ENCODE assay signal across 32 cellular contexts in the genomic region with DNA sequence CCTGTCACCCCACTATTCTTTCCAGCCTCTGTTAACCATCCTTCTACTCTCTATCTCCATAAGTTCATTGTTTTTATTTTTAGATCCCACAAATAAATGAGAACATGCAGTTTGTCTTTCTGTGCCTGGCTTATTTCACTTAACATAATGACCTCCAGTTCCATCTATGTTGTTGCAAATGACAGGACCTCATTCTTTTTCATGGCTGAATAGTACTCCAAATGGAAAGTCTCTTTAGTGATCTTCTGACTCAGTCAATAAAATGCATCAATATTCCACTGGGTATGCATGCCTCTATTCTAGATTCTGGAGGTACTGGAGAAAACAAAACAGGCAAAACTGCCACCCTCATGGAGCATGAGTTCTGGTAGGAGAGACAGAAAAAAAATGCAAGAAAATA.
"Had no signal": no experiment of that assay in that cellular context is flagged by ENCODE, and none has a peak within 500 bp of the region (broad histone marks: within the 10 kb centered on the region; RNA-seq: fewer than 3 reads in every experiment).

No MANE protein-coding gene starts in this region.

- H3K27ac Mint-ChIP-seq: activated B cell treated with CpG ODN at 0.5 μM for 24 hours; activated CD4-positive, alpha-beta memory T cell treated with anti-CD3 and anti-CD28 coated beads for 36 hours; activated naive CD4-positive, alpha-beta T cell treated with anti-CD3 and anti-CD28 coated beads for 36 hours; activated naive CD8-positive, alpha-beta T cell treated with anti-CD3 and anti-CD28 coated beads for 36 hours; activated T-helper 1 cell treated with anti-CD3 and anti-CD28 coated beads, Interleukin-12 subunit alpha, Interleukin-12 subunit beta, Interleukin-2, Interleukin-4 antibody, amounts not matched to agents 30 ng/mL and 10 ng/mL and 1 ng/mL, durations not matched to agents 14 hours and 24 hours and 36 hours had no signal

- H3K36me3 Mint-ChIP-seq: activated CD4-positive, alpha-beta memory T cell treated with anti-CD3 and anti-CD28 coated beads for 36 hours had no signal

- DNase-seq: activated B cell treated with CpG ODN at 0.5 μM for 24 hours; activated CD4-positive, alpha-beta memory T cell treated with anti-CD3 and anti-CD28 coated beads for 36 hours; activated CD4-positive, alpha-beta T cell treated with anti-CD3 and anti-CD28 coated beads for 4 hours; activated CD4-positive, alpha-beta T cell treated with anti-CD3 and anti-CD28 coated beads, Interleukin-2, amount 50 U/mL, for 1 hour; activated CD4-positive, CD25-positive, alpha-beta regulatory T cell treated with anti-CD3 and anti-CD28 coated beads, Interleukin-2, amount 50 U/mL, for 72 hours; activated CD8-positive, alpha-beta memory T cell treated with anti-CD3 and anti-CD28 coated beads, Interleukin-2, amount 50 U/mL, for 4 hours; activated gamma-delta T cell treated with Interleukin-2 at 50 U/mL for 16 hours; activated naive CD4-positive, alpha-beta T cell treated with anti-CD3 and anti-CD28 coated beads for 36 hours; activated naive CD8-positive, alpha-beta T cell treated with anti-CD3 and anti-CD28 coated beads for 36 hours; activated T-cell treated with anti-CD3 and anti-CD28 coated beads for 4 hours; activated T-cell treated with anti-CD3 and anti-CD28 coated beads, Interleukin-2, amount 50 U/mL, for 4 hours; amniotic stem cell; aorta; brain microvascular endothelial cell; central memory CD4-positive, alpha-beta T cell; NCI-H1105; NCI-H1417 treated with DMSO at 0.1 percent for 48 hours; NCI-H1694; NCI-H1930; NCI-H2081 treated with DMSO at 0.1 percent for 48 hours; NCI-H226; NCI-H446 treated with DMSO at 0.1 percent for 48 hours; NCI-H524 treated with DMSO at 0.1 percent for 48 hours; NK-92 treated with Interleukin-12 subunit alpha and Interleukin-12 subunit beta, amount 100 ng/mL, for 24 hours; PC-9; Right ventricle myocardium superior; SW 1271; T-helper 1 cell; T-helper 2 cell; T-helper 9 cell had no signal

- H3K4me3 Mint-ChIP-seq: activated B cell treated with CpG ODN at 0.5 μM for 24 hours; activated CD4-positive, alpha-beta memory T cell treated with anti-CD3 and anti-CD28 coated beads for 36 hours; activated naive CD4-positive, alpha-beta T cell treated with anti-CD3 and anti-CD28 coated beads for 36 hours; activated naive CD8-positive, alpha-beta T cell treated with anti-CD3 and anti-CD28 coated beads for 36 hours; activated T-cell treated with anti-CD3 and anti-CD28 coated beads, Interleukin-2, amount 50 U/mL, for 4 hours; activated T-helper 1 cell treated with anti-CD3 and anti-CD28 coated beads, Interleukin-12 subunit alpha, Interleukin-12 subunit beta, Interleukin-2, Interleukin-4 antibody, amounts not matched to agents 30 ng/mL and 10 ng/mL and 1 ng/mL, durations not matched to agents 14 hours and 24 hours and 36 hours had no signal

- H3K27me3 ChIP-seq: brain microvascular endothelial cell had no signal

- H2AFZ ChIP-seq: PC-9 had no signal

- H3K4me3 ChIP-seq: PC-9 had no signal

- H3K4me2 ChIP-seq: PC-9 had no signal

- H3K36me3 ChIP-seq: brain microvascular endothelial cell had no signal

- ATAC-seq: activated T-cell treated with anti-CD3 and anti-CD28 coated beads, Interleukin-2, amount 50 U/mL, for 4 hours had no signal

- H3K27ac ChIP-seq: brain microvascular endothelial cell, PC-9, VCaP had no signal

- H3K27me3 Mint-ChIP-seq: activated B cell treated with CpG ODN at 0.5 μM for 24 hours; activated CD4-positive, alpha-beta memory T cell treated with anti-CD3 and anti-CD28 coated beads for 36 hours; activated naive CD8-positive, alpha-beta T cell treated with anti-CD3 and anti-CD28 coated beads for 36 hours had no signal
